8 cellular contexts compared by ENCODE assay signal in genomic region chr10:127694580-127695193, GRCh38. TPM values are rescaled to one million over a fixed set of nuclear protein-coding genes. Genes with fewer than 3 reads are reported as not detected.
A peak's percentile ranks its signal among the peaks of the same experiment; 100 is the strongest.
DNase-seq lines count a peak whose midpoint lies in the region; ATAC-seq, FAIRE-seq and TF ChIP-seq lines count a peak whose summit lies in the region.

No MANE protein-coding gene starts in this region.

- H3K4me1 ChIP-seq in K562 (replicated peaks in 1 of 2; ENCODE audit: control insufficient read depth in 2 of 2, insufficient read depth in 2 of 2, low read length in 2 of 2) (no peaks in the 10 kb centered on the region), ovary (ENCODE audit: insufficient read depth) (peaks cover 2% of the 10 kb centered on the region)

- CTCF ChIA-PET in K562 (lab: Yijun Ruan, JAX; ENCODE audit: low intra/inter-chr PET ratio) = no interaction called here

- POLR2A ChIA-PET in K562 (lab: Yijun Ruan, JAX) = interaction anchor here (0.7 kb wide), 1 partner anchor 146 kb away, joined by 3 read pairs; the partner anchor contains the start of gene NPS

- H3K79me2 ChIP-seq in K562 (ENCODE audit: control insufficient read depth, insufficient read depth, low read length) = no peaks in the 10 kb centered on the region

- ATAC-seq in GM21717 (IDR thresholded peaks at IDR 0.05; ENCODE audit: unreplicated experiment) = peak; percentile 74
- ATAC-seq in K562 = peak; percentile 73
- ATAC-seq in HG03442 (IDR thresholded peaks at IDR 0.05; ENCODE audit: unreplicated experiment) = no peak

- no peaks in the 10 kb centered on the region for H3K9me3 ChIP-seq in K562 (replicated peaks; ENCODE audit: control insufficient read depth, insufficient read depth, low read depth, low read length)
- no peaks in the 10 kb centered on the region for H3K9me3 ChIP-seq in ovary

- in situ Hi-C loops in K562 (cut with MboI) = no loop called here

- H2AFZ ChIP-seq in K562 (ENCODE audit: low read depth, low read length) = no peak overlapping the region

- TF ChIP-seq EP300 in K562 (IDR thresholded peaks at IDR 0.05; ENCODE audit: low read length) = no peak
- no peak for TF ChIP-seq EP300 in ovary (IDR thresholded peaks at IDR 0.05)

- H3K27me3 ChIP-seq in K562 (ENCODE audit: control insufficient read depth in 2 of 2, insufficient read depth in 2 of 2, low read length in 2 of 2) (no peaks in the 10 kb centered on the region), ovary (no peaks in the 10 kb centered on the region)

- FAIRE-seq in K562 (lab: Jason Lieb, UNC) = no peak

- H4K20me1 ChIP-seq in K562 (replicated peaks; ENCODE audit: control insufficient read depth, insufficient read depth, low read length) = no peaks in the 10 kb centered on the region

- no peaks in the 10 kb centered on the region for H3K36me3 ChIP-seq in K562 (ENCODE audit: control insufficient read depth, insufficient read depth, low read length)
- no peaks in the 10 kb centered on the region for H3K36me3 ChIP-seq in ovary

- TF ChIP-seq RAD21 in K562 (CRISPR knock-in tag; conservative IDR thresholded peaks at IDR 0.05 in 1 of 2, IDR thresholded peaks at IDR 0.05 in 1 of 2) = 0 out of 4 replicates have a peak, but pooled peaks of 1 of the 2 experiments have one; percentile 20

- 0% methylated on average over 6 of the region's 8 CpGs for WGBS in K562 (ENCODE audit: insufficient coverage, low coverage, missing lambda C conversion rate)
- WGBS in ovary, 3 donors = 42 to 56% (median 46%) methylated on average over 8 of the region's 8 CpGs

- no peak overlapping the region for H3K4me3 ChIP-seq in K562
- no peak overlapping the region for H3K4me3 ChIP-seq in ovary

- H3K27ac ChIP-seq in K562 (ENCODE audit: extremely low read depth, low read depth, low read length) (no peak overlapping the region), ovary (no peak overlapping the region)

- H3K9ac ChIP-seq in K562 (ENCODE audit: insufficient read depth in 1 of 2, low read depth in 2 of 2, low read length in 2 of 2) = no peak overlapping the region

- no peak overlapping the region for H3K4me2 ChIP-seq in K562 (ENCODE audit: insufficient read depth, low read length)

- TF ChIP-seq POLR2A in K562 (conservative IDR thresholded peaks at IDR 0.05) (no peak), ovary (IDR thresholded peaks at IDR 0.05) (no peak)

- intact Hi-C loops in K562 (cut with micrococcal nuclease) = no loop called here
- intact Hi-C loops in ovary (cut with DNase I) = no loop called here

- TF ChIP-seq CTCF in K562 (IDR thresholded peaks at IDR 0.05 in 2 of 3, conservative IDR thresholded peaks at IDR 0.05 in 1 of 3; ENCODE audit: insufficient read depth in 2 of 3, low read depth in 1 of 3, low read length in 3 of 3) (peak; percentile 35 to 49 (median 38); a peak in 5 of 6 replicates), ovary (IDR thresholded peaks at IDR 0.05) (no peak)

- H3K9me1 ChIP-seq in K562 (ENCODE audit: control insufficient read depth, insufficient read depth, low read length) = no peaks in the 10 kb centered on the region

- no TSS peak for BruUV-seq in K562 (replicated peaks; lab: Mats Ljungman, UMichigan)

- DNase-seq in DMS 273 (lab: John Stamatoyannopoulos, UW; ENCODE audit: unreplicated experiment) = peak; percentile 76
- no peak for DNase-seq in DMS 273 treated with DMSO at 0.1 percent for 48 hours (lab: John Stamatoyannopoulos, UW)
- peak; percentile 64 for DNase-seq in NCI-H460 (ENCODE audit: extremely low read depth, low read depth)
- peak; percentile 17 to 50 (median 30) for DNase-seq in K562 (ENCODE audit: extremely low read depth in 1 of 4, low spot score in 3 of 4)
- peak; percentile 7 for DNase-seq in stimulated activated CD4-positive, alpha-beta T cell treated with anti-CD3 and anti-CD28 coated beads, Interleukin-12 subunit alpha, Interleukin-12 subunit beta, amount 100 ng/mL, for 4 hours
- no peak for DNase-seq in ovary

TF ChIP-seq in K562, 482 proteins besides CTCF, POLR2A, EP300 and RAD21:
- TF ChIP-seq YY1 (IDR thresholded peaks at IDR 0.05; ENCODE audit: borderline replicate concordance in 1 of 3, control insufficient read depth in 1 of 3, extremely low read depth in 1 of 3, insufficient read depth in 3 of 3, insufficient read length in 1 of 3, insufficient replicate concordance in 2 of 3, low read depth in 1 of 3, low read length in 2 of 3) = peak in 1 of 3 experiments; percentile 8
- no peak for TF ChIP-seq BCL6 (CRISPR knock-in tag; IDR thresholded peaks at IDR 0.05)
TF ChIP-seq in K562: peak in this region for 1.

RNA-seq across cellular contexts. Expression of gene FOXI2, which starts 42.3 kb away (rescaled TPM):
- not detected in 2 replicates for total RNA-seq in NCI-H460 (2014; rRNA removed; shearing (Covaris generic))
- polyA plus RNA-seq in NCI-H460 (2014; cell fraction: nucleus; rRNA removed) = not detected in 2 replicates
- not detected in 2 replicates for total RNA-seq in K562 (2011; cell fraction: chromatin; rRNA removed; ENCODE audit: low replicate concordance)
- not detected in 2 replicates for total RNA-seq in K562 (2011; cell fraction: nucleolus; rRNA removed)
- not detected in 2 replicates for total RNA-seq in K562 (2011; cell fraction: nucleoplasm; rRNA removed)
- total RNA-seq in K562 (2014; rRNA removed) (not detected in 2 replicates), K562 (2014; rRNA removed; fragmentation: Illumina TruSeq; extraction: Trizol) (not detected in 2 replicates), K562 (2015; rRNA removed; fragmentation: Illumina TruSeq; extraction: Trizol) (not detected in 2 replicates), K562 (2021) (not detected in 2 replicates), ovary (under 1 TPM in 3 of 7 donors, not detected in 4; 0.07 to 0.61 (median 0.24) TPM)
- polyA plus RNA-seq in K562 (2011; rRNA removed) (not detected in 2 replicates), K562 (2014; fragmentation: Illumina TruSeq; extraction: Trizol) (not detected in 2 replicates), K562 (2014; fragmentation: Nextera tagmentation; extraction: Ambion mirVana) (not detected), K562 (2014; rRNA removed) (not detected in 2 replicates), ovary (under 1 TPM; 0.01 to 0.35 TPM)
- not detected in 2 replicates for polyA plus RNA-seq in K562 (2011; cell fraction: cytosol; rRNA removed)
- polyA plus RNA-seq in K562 (2011; cell fraction: nucleus; rRNA removed) = not detected in 2 replicates
- polyA plus RNA-seq in K562 (2012) = not detected in 2 replicates
- polyA minus RNA-seq in K562 (2011; rRNA and poly(A)+ RNA removed) = not detected in 2 replicates
- not detected in 2 replicates for polyA minus RNA-seq in K562 (2011; cell fraction: cytosol; rRNA and poly(A)+ RNA removed)
- polyA minus RNA-seq in K562 (2011; cell fraction: nucleus; rRNA and poly(A)+ RNA removed) = not detected in 2 replicates

Comparison
In these comparisons a context has a peak if more than half of its experiments do, and no peak if none do; other contexts are left out.
1. DNase-seq: peak in DMS 273 (single experiment), NCI-H460 (single experiment), K562 (4 of 4) and stimulated activated CD4-positive, alpha-beta T cell treated with anti-CD3 and anti-CD28 coated beads, Interleukin-12 subunit alpha, Interleukin-12 subunit beta, amount 100 ng/mL, for 4 hours (single experiment); none in DMS 273 treated with DMSO at 0.1 percent for 48 hours (single experiment) and ovary (0 of 5).
2. CTCF ChIP-seq: peak in K562 (3 of 3); none in ovary (0 of 3).